6 cellular contexts compared by ENCODE assay signal in the genomic region with DNA sequence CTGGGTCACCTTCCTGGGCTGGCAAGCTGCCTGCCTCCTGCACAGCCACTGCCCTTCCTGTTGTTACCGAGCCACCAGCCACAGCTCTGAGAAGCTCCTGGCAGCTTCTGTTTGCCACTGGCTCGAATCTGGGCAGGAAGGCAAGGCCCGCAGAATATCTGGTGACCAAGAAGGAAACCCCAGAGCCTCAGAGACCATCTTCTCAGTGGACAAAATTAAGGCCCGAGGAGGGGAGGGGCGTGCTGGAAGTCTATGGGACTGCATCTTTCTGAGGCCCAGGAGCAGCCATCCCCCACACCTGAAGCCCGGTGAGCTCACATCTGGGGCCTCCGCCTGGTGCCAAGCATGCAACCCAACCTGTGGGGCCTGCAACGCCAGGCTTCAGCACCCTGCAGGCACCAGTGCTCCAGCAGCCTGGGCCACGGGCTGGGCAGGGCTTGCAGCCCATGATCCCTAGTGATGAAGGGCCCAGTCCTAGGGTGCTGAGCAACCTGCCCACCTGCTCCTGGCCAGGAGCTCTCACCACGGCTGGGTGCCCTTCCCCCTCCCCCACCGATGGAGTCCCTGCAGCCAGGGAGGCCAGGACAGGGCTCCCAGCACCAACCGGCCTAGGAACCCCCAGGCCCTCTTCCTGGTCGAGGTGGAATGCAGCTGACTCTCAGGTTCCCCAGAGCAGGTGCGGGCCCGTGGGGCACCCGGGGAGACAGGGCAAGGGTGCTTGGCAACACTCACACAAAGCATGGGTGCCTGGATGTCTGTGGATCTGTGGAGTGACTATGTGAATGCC. TPM values are rescaled to one million over a fixed set of nuclear protein-coding genes. Genes with fewer than 3 reads are reported as not detected.
A peak's percentile ranks its signal among the peaks of the same experiment; 100 is the strongest.
DNase-seq lines count a peak whose midpoint lies in the region; TF ChIP-seq lines count a peak whose summit lies in the region.

No MANE protein-coding gene starts in this region.

- 13 to 60% methylated on average over 16 of the region's 16 CpGs for WGBS in sigmoid colon, 2 donors

- no peaks in the 10 kb centered on the region for H3F3A ChIP-seq in Loucy (ENCODE audit: low read depth)

- H3K4me1 ChIP-seq in Loucy (ENCODE audit: insufficient read depth, low read length, poor library complexity, severe bottlenecking) = peaks cover 31% of the 10 kb centered on the region
- peaks cover 18 to 36% of the 10 kb centered on the region in 2 donors for H3K4me1 ChIP-seq in duodenal mucosa (ENCODE audit: control insufficient read depth in 1 of 2, insufficient read depth in 2 of 2, low read length in 2 of 2)
- H3K4me1 ChIP-seq in sigmoid colon = peaks cover 3 to 53% (median 46%) of the 10 kb centered on the region in 4 donors

- H3K4me3 ChIP-seq in Loucy (ENCODE audit: low read length, poor library complexity, severe bottlenecking) (peak overlapping the region; percentile 100), duodenal mucosa (ENCODE audit: low read depth in 1 of 2, low read length in 2 of 2) (peak overlapping the region; percentile 79 to 87), sigmoid colon (peak overlapping the region; percentile 87 to 100 (median 98))

- H3K9me2 ChIP-seq in Loucy (replicated peaks; ENCODE audit: low read depth, low read length) = no peaks in the 10 kb centered on the region

- peak overlapping the region; percentile 81 for H3K27ac ChIP-seq in duodenal mucosa (ENCODE audit: low read depth, low read length)
- H3K27ac ChIP-seq in sigmoid colon = peak overlapping the region; percentile 90 to 94 (median 92)

- H3K9me3 ChIP-seq in Loucy (ENCODE audit: insufficient read depth, low read depth, low read length) (no peaks in the 10 kb centered on the region), duodenal mucosa (ENCODE audit: control insufficient read depth in 1 of 2, low read length in 2 of 2) (no peaks in the 10 kb centered on the region), sigmoid colon (no peaks in the 10 kb centered on the region)

- peak; percentile 79 for DNase-seq in sigmoid colon
- no peak for DNase-seq in NCI-H1417 treated with DMSO at 0.1 percent for 48 hours (lab: John Stamatoyannopoulos, UW)
- DNase-seq in AG08396 (ENCODE audit: low spot score) = no peak
- DNase-seq in DMS 273 treated with DMSO at 0.1 percent for 48 hours (lab: John Stamatoyannopoulos, UW) = no peak

- TF ChIP-seq POLR2A in sigmoid colon (IDR thresholded peaks at IDR 0.05) = no peak

- peaks cover 56% of the 10 kb centered on the region for H3K79me2 ChIP-seq in Loucy (ENCODE audit: insufficient read depth, low read length)

- intact Hi-C loops in sigmoid colon (cut with DNase I) = loop anchor here (2.0 kb wide), 1 partner anchor 23 kb away; the partner anchor contains the start of gene DVL1

- TF ChIP-seq EP300 in sigmoid colon (IDR thresholded peaks at IDR 0.05) = no peak

- H3K27me3 ChIP-seq in Loucy (ENCODE audit: insufficient read depth, low read length, poor library complexity, severe bottlenecking) = no peaks in the 10 kb centered on the region
- peaks cover 0 to 1% of the 10 kb centered on the region in 2 donors for H3K27me3 ChIP-seq in duodenal mucosa (ENCODE audit: control insufficient read depth in 1 of 2, insufficient read depth in 2 of 2, low read length in 2 of 2)
- no peaks in the 10 kb centered on the region for H3K27me3 ChIP-seq in sigmoid colon

- H3K9ac ChIP-seq in Loucy (ENCODE audit: low read depth, low read length, poor library complexity, severe bottlenecking) (peak overlapping the region; percentile 96), duodenal mucosa (ENCODE audit: low read depth in 1 of 2, low read length in 2 of 2) (peak overlapping the region; percentile 80 to 95)

- H4K20me1 ChIP-seq in Loucy (ENCODE audit: insufficient read depth, low read length, poor library complexity, severe bottlenecking) = peaks cover 45% of the 10 kb centered on the region

- peak overlapping the region; percentile 95 for H3K4me2 ChIP-seq in Loucy (ENCODE audit: low read depth, low read length, poor library complexity, severe bottlenecking)

- peak overlapping the region; percentile 95; the same call in 1 of the 2 replicates for H2AFZ ChIP-seq in Loucy (ENCODE audit: low read length)

- no peaks in the 10 kb centered on the region for H3K36me3 ChIP-seq in Loucy (ENCODE audit: insufficient read depth, low read length)
- H3K36me3 ChIP-seq in duodenal mucosa (ENCODE audit: control insufficient read depth in 1 of 2, insufficient read depth in 2 of 2, low read length in 2 of 2) = peaks cover 4 to 38% of the 10 kb centered on the region in 2 donors
- peaks cover under 1 to 36% (median 13%) of the 10 kb centered on the region in 4 donors for H3K36me3 ChIP-seq in sigmoid colon

- TF ChIP-seq CTCF in Loucy (conservative IDR thresholded peaks at IDR 0.05; ENCODE audit: low read length) = no peak
- TF ChIP-seq CTCF in sigmoid colon (IDR thresholded peaks at IDR 0.05) = no peak

RNA-seq across cellular contexts. Expression of gene CPTP, which starts 0.9 kb away (rescaled TPM):
- total RNA-seq in sigmoid colon = 10 to 100 TPM in 2 of 4 donors, 1 to 10 TPM in 2; 8.4 to 21.6 (median 10.5) TPM
- 10 to 100 TPM; 41.4 to 57.1 (median 42.0) TPM for polyA plus RNA-seq in sigmoid colon

RNA-seq across cellular contexts. Expression of gene INTS11, which starts 1.0 kb away (rescaled TPM):
- total RNA-seq in sigmoid colon = 100 to 1,000 TPM in 1 of 4 donors, 10 to 100 TPM in 3; 83.8 to 135 (median 93.4) TPM
- polyA plus RNA-seq in sigmoid colon = 100 to 1,000 TPM in 1 of 3 donors, 10 to 100 TPM in 2; 58.3 to 117 (median 62.7) TPM

RNA-seq across cellular contexts. Expression of gene TAS1R3, which starts 5.6 kb away (rescaled TPM):
- total RNA-seq in sigmoid colon = not detected
- under 1 TPM in 2 of 3 donors, not detected in 1; 0.60 to 0.64 TPM for polyA plus RNA-seq in sigmoid colon

RNA-seq across cellular contexts. Expression of gene PUSL1, which starts 17.1 kb away (rescaled TPM):
- 10 to 100 TPM; 15.7 to 24.0 (median 20.4) TPM for total RNA-seq in sigmoid colon
- 10 to 100 TPM; 12.6 to 22.3 (median 12.7) TPM for polyA plus RNA-seq in sigmoid colon

RNA-seq across cellular contexts. Expression of gene ACAP3, which starts 17.8 kb away (rescaled TPM):
- total RNA-seq in sigmoid colon = 10 to 100 TPM; 21.4 to 57.1 (median 33.4) TPM
- 10 to 100 TPM in 1 of 3 donors, 1 to 10 TPM in 2; 7.2 to 41.8 (median 8.3) TPM for polyA plus RNA-seq in sigmoid colon
